ENCODE assay signal across 8 cellular contexts in the genomic region with DNA sequence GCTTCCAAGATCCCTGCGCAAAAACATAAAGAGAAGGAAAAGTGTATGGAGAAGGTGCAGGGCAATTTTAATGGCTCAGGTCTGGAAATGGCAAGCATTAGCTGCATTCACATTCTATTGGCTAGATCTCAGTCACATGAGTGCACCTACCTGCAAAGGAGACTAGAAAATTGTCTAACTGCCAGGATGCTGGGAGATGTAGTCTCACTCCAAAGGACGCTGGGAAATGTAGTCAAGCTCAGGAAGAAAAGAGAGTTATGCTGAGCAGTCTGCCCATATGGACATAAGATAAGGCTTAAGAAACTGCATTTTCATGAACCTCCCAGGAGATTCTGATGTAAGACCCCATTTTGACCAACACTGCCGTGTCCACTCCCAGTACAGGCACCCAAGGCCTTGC. TPM values are rescaled to one million over a fixed set of nuclear protein-coding genes. Genes with fewer than 3 reads are reported as not detected.
DNase-seq lines count a peak whose midpoint lies in the region; ATAC-seq and TF ChIP-seq lines count a peak whose summit lies in the region.

No MANE protein-coding gene starts in this region.

- no peaks in the 10 kb centered on the region for H3K36me3 ChIP-seq in HEK293 (ENCODE audit: control insufficient read depth in 2 of 2, insufficient read depth in 1 of 2, low read length in 2 of 2)

- ATAC-seq in GM18517 (IDR thresholded peaks at IDR 0.05; ENCODE audit: unreplicated experiment) (peak; percentile 48), GM21825 (IDR thresholded peaks at IDR 0.05; ENCODE audit: unreplicated experiment) (no peak), sciatic nerve (no peak)

- DNase-seq in NCI-H526 (lab: John Stamatoyannopoulos, UW) (peak; percentile 7 to 46), iPS-NIHi7 (ENCODE audit: extremely low spot score) (peak; percentile 52), KG1 (lab: John Stamatoyannopoulos, UW) (no peak), sciatic nerve (ENCODE audit: low spot score) (no peak)
- no peak for DNase-seq in activated T-cell treated with anti-CD3 and anti-CD28 coated beads, Interleukin-2, amount 50 U/mL, for 1 hour

- intact Hi-C loops in sciatic nerve (cut with DNase I): no loop called here

- TF ChIP-seq CTCF in HEK293 (tag by site-specific recombination; IDR thresholded peaks at IDR 0.05): no peak

- 0 out of 2 replicates have a peak, but pooled peaks cover 4% of the 10 kb centered on the region for H3K4me1 ChIP-seq in HEK293 (ENCODE audit: control insufficient read depth, insufficient read depth, low read length)

- no peaks in the 10 kb centered on the region for H3K9me3 ChIP-seq in HEK293 (ENCODE audit: control insufficient read depth, insufficient read depth, low read depth, low read length)

- CTCF ChIA-PET in HEK293 (lab: Yijun Ruan, JAX): interaction anchor here (2.9 kb wide), 1 partner anchor 24 kb away, joined by 10 read pairs; no protein-coding TSS in a partner anchor

- no peak overlapping the region for H3K4me3 ChIP-seq in HEK293 (ENCODE audit: low read depth, low read length)

- POLR2A ChIA-PET in HEK293 (lab: Yijun Ruan, JAX): interaction anchor here (1.0 to 2.2 kb wide), 2 partner anchors 9 to 12 kb away, joined by 3 to 7 read pairs; a partner anchor contains a TSS

- H3K27ac ChIP-seq in HEK293 (ENCODE audit: extremely low read depth, low read depth, low read length): no peak overlapping the region

TF ChIP-seq in HEK293, 187 proteins besides CTCF, POLR2A, EP300 and RAD21:
- TF ChIP-seq ZFP41 (tag by site-specific recombination; IDR thresholded peaks at IDR 0.05; ENCODE audit: borderline replicate concordance): no peak
- TF ChIP-seq ZNF548 (tag by site-specific recombination; IDR thresholded peaks at IDR 0.05): no peak
- no peak for TF ChIP-seq ZSCAN30 (tag by site-specific recombination; IDR thresholded peaks at IDR 0.05)
- TF ChIP-seq, protein P1, sequence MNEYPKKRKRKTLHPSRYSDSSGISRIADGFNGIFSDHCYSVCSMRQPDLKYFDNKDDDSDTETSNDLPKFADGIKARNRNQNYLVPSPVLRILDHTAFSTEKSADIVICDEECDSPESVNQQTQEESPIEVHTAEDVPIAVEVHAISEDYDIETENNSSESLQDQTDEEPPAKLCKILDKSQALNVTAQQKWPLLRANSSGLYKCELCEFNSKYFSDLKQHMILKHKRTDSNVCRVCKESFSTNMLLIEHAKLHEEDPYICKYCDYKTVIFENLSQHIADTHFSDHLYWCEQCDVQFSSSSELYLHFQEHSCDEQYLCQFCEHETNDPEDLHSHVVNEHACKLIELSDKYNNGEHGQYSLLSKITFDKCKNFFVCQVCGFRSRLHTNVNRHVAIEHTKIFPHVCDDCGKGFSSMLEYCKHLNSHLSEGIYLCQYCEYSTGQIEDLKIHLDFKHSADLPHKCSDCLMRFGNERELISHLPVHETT (tag by site-specific recombination; IDR thresholded peaks at IDR 0.05): no peak
- TF ChIP-seq, protein P2, sequence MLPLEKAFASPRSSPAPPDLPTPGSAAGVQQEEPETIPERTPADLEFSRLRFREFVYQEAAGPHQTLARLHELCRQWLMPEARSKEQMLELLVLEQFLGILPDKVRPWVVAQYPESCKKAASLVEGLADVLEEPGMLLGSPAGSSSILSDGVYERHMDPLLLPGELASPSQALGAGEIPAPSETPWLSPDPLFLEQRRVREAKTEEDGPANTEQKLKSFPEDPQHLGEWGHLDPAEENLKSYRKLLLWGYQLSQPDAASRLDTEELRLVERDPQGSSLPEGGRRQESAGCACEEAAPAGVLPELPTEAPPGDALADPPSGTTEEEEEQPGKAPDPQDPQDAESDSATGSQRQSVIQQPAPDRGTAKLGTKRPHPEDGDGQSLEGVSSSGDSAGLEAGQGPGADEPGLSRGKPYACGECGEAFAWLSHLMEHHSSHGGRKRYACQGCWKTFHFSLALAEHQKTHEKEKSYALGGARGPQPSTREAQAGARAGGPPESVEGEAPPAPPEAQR (tag by site-specific recombination; IDR thresholded peaks at IDR 0.05): no peak
- no peak for TF ChIP-seq GLIS1 (tag by site-specific recombination; IDR thresholded peaks at IDR 0.05)
- no peak for TF ChIP-seq ZNF514 (tag by site-specific recombination; IDR thresholded peaks at IDR 0.05)
- no peak for TF ChIP-seq ZNF175 (tag by site-specific recombination; IDR thresholded peaks at IDR 0.05)
- peak; percentile 76; the same call in 1 of the 2 replicates for TF ChIP-seq ZNF76 (tag by site-specific recombination; IDR thresholded peaks at IDR 0.05; ENCODE audit: borderline replicate concordance, low read depth)
- TF ChIP-seq ZNF324 (tag by site-specific recombination; IDR thresholded peaks at IDR 0.05): no peak
- TF ChIP-seq ZBTB17 (tag by site-specific recombination; IDR thresholded peaks at IDR 0.05): peak; percentile 68
TF ChIP-seq in HEK293: peak in this region for 2.

RNA-seq across cellular contexts. Expression of a gene that starts 9.5 kb away (rescaled TPM):
- 31.7 TPM for total RNA-seq in sciatic nerve

Comparison
In these comparisons a context has a peak if more than half of its experiments do, and no peak if none do; other contexts are left out.
1. DNase-seq: peak in NCI-H526 (2 of 2) and iPS-NIHi7 (single experiment); none in activated T-cell treated with anti-CD3 and anti-CD28 coated beads, Interleukin-2, amount 50 U/mL, for 1 hour (single experiment), KG1 (single experiment) and sciatic nerve (single experiment).